Comparison of ENCODE assay signal across 8 cellular contexts in the genomic region with DNA sequence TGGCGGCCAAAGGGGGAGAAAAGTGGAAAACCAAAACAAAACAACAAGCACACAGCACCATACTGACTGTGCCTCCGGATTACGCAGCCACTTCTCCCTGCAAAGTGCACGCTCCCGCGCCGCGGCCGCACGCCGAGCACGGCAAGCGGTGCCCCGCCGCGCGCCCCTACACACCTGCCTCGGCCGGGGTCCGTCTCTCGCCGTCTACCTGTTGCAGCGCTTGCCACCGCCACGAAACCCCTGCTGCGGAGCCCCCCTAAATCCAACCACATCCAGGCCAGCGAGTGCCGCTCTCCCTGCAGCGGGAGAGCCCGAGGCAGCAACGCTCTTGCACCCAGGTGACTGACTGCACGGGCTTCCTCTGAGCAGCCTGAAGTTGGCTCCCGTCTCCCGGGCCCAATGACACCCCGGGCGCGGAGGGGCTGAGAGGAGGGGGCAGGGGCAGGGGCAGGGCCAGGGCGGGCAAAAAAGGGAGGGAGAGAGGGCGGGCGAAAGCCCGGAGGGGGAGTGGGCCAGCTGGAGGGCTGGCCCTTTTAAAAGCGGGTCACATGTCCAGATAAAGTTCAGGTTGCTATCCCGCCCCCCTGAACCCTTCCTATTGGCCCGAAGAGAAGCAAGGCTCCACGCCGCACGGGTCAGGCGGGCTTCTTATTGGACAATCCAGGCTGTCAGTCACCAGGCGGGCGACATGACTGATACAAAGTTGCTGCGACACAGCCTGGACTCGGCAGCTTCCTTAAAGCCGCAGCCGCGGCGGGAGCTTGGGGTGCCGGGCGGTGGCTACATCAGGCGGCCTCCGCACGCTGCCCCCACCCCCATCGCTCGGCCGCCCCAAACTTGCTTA. TPM values are rescaled to one million over a fixed set of nuclear protein-coding genes. Genes with fewer than 3 reads are reported as not detected.
DNase-seq lines count a peak whose midpoint lies in the region; ATAC-seq, FAIRE-seq and TF ChIP-seq lines count a peak whose summit lies in the region.

TSS of gene NR3C2 (minus strand) at position 429 of the 844 bp plus-strand sequence.

- no peaks in the 10 kb centered on the region for H3K9me3 Mint-ChIP-seq in activated CD4-positive, alpha-beta memory T cell treated with anti-CD3 and anti-CD28 coated beads for 36 hours

- peak; percentile 50 for FAIRE-seq in HepG2 (lab: Jason Lieb, UNC)

- no TSS peak for BruUV-seq in HepG2 (replicated peaks; lab: Mats Ljungman, UMichigan)

- TF ChIP-seq CTCF in C4-2B (conservative IDR thresholded peaks at IDR 0.05) = no peak
- peak in 5 of 56 donors; percentile 5 to 34 (median 10) for TF ChIP-seq CTCF in dorsolateral prefrontal cortex (IDR thresholded peaks at IDR 0.05 in 54 of 56, conservative IDR thresholded peaks at IDR 0.05 in 2 of 56; ENCODE audit: low read depth in 1 of 56, partially characterized antibody in 56 of 56)
- no peak for TF ChIP-seq CTCF in HepG2 (CRISPR knock-in tag; IDR thresholded peaks at IDR 0.05)

- CTCF ChIA-PET in activated CD4-positive, alpha-beta memory T cell treated with anti-CD3 and anti-CD28 coated beads for 36 hours (lab: Charles Lee) = interaction anchor here (1.5 kb wide), 1 partner anchor 386 kb away, joined by 9 read pairs; no protein-coding TSS in a partner anchor
- CTCF ChIA-PET in HepG2 (lab: Yijun Ruan, JAX; ENCODE audit: low intra/inter-chr PET ratio, low total read pairs) = no interaction called here

- peak within 1 kb of the TSS; percentile 67 to 99 (median 94) for H3K4me3 ChIP-seq in dorsolateral prefrontal cortex
- peak within 1 kb of the TSS; percentile 67 to 85 (median 70) for H3K4me3 ChIP-seq in HepG2 (replicated peaks in 1 of 3; ENCODE audit: insufficient read depth in 1 of 3, low read depth in 2 of 3, low read length in 3 of 3)

- H3K27ac Mint-ChIP-seq in activated CD4-positive, alpha-beta memory T cell treated with anti-CD3 and anti-CD28 coated beads for 36 hours = peak within 1 kb of the TSS; percentile 91

- H3K27me3 ChIP-seq in dorsolateral prefrontal cortex (no peaks in the 10 kb centered on the region), HepG2 (ENCODE audit: control insufficient read depth in 1 of 2, insufficient read depth in 2 of 2, low read length in 2 of 2) (peaks cover 0 to 44% of the 10 kb centered on the region in 2 experiments; a peak in 3 of 5 replicates)

- H3K9ac ChIP-seq in HepG2 (ENCODE audit: insufficient read depth, low read depth, low read length) = peak within 1 kb of the TSS; percentile 66; the same call in 1 of the 2 replicates

- H3K4me1 Mint-ChIP-seq in activated CD4-positive, alpha-beta memory T cell treated with anti-CD3 and anti-CD28 coated beads for 36 hours (ENCODE audit: low read depth) = peaks cover 42% of the 10 kb centered on the region

- peak; percentile 92 for DNase-seq in NCI-H748 (lab: John Stamatoyannopoulos, UW; ENCODE audit: unreplicated experiment)
- DNase-seq in activated CD4-positive, alpha-beta memory T cell treated with anti-CD3 and anti-CD28 coated beads for 36 hours = peak; percentile 98
- DNase-seq in dorsolateral prefrontal cortex = peak; percentile 99 to 100 (median 100)
- DNase-seq in HepG2 (ENCODE audit: low spot score) = peak; percentile 94
- peak; percentile 85 to 89 for DNase-seq in stimulated activated CD4-positive, alpha-beta T cell treated with anti-CD3 and anti-CD28 coated beads, Interleukin-2, amount 100 ng/mL, for 48 hours

- no peaks in the 10 kb centered on the region for H3K79me2 ChIP-seq in HepG2 (ENCODE audit: insufficient read depth, low read length)

- peak in 1 of 2 experiments; percentile 8; a peak in 1 of 4 replicates for TF ChIP-seq EP300 in HepG2 (IDR thresholded peaks at IDR 0.05; ENCODE audit: low read depth in 2 of 2, low read length in 2 of 2)
- no peak for TF ChIP-seq EP300 in HepG2 (CRISPR knock-in tag; IDR thresholded peaks at IDR 0.05; ENCODE audit: borderline replicate concordance)

- H3K4me2 ChIP-seq in HepG2 (ENCODE audit: low read depth, low read length) = peak within 1 kb of the TSS; percentile 100

- H3K4me3 Mint-ChIP-seq in activated CD4-positive, alpha-beta memory T cell treated with anti-CD3 and anti-CD28 coated beads for 36 hours = peak within 1 kb of the TSS; percentile 96

- peaks cover 3% of the 10 kb centered on the region for H3K36me3 Mint-ChIP-seq in activated CD4-positive, alpha-beta memory T cell treated with anti-CD3 and anti-CD28 coated beads for 36 hours

- peaks cover 23% of the 10 kb centered on the region for H3K4me1 ChIP-seq in HepG2 (ENCODE audit: insufficient read depth, low read length)

- peak within 1 kb of the TSS; percentile 87 for H2AFZ ChIP-seq in HepG2 (ENCODE audit: low read length)

- POLR2A ChIA-PET in activated CD4-positive, alpha-beta memory T cell treated with anti-CD3 and anti-CD28 coated beads for 36 hours (lab: Charles Lee) = interaction anchor here (0.9 to 1.8 kb wide), 6 partner anchors 9 to 825 kb away, joined by 3 to 5 read pairs (median 4); partner anchors contain the start of gene TMEM184C
- POLR2A ChIA-PET in HepG2 (lab: Yijun Ruan, JAX) = interaction anchor here (1.2 kb wide), 1 partner anchor 66 kb away, joined by 5 read pairs; no protein-coding TSS in a partner anchor

- peak; percentile 73 to 83 for TF ChIP-seq POLR2A in HepG2 (IDR thresholded peaks at IDR 0.05; ENCODE audit: insufficient read depth in 1 of 2, low read depth in 2 of 2, low read length in 2 of 2)

- H3K27ac ChIP-seq in C4-2B = peak within 1 kb of the TSS; percentile 69
- peak within 1 kb of the TSS; percentile 62 to 96 (median 91) for H3K27ac ChIP-seq in dorsolateral prefrontal cortex
- H3K27ac ChIP-seq in HepG2 (ENCODE audit: extremely low read length, insufficient read depth, low read length) = no peak within 1 kb of the TSS

- WGBS in HepG2 (ENCODE audit: low lambda C conversion rate) = 0% methylated on average over 24 of the region's 64 CpGs

- intact Hi-C loops in activated CD4-positive, alpha-beta memory T cell treated with anti-CD3 and anti-CD28 coated beads for 36 hours (cut with micrococcal nuclease) = loop anchor here (1.0 to 5.0 kb wide), 9 partner anchors 8 to 825 kb away; partner anchors contain the start of genes ARHGAP10, PRMT9 and TMEM184C
- intact Hi-C loops in dorsolateral prefrontal cortex (cut with DNase I) (loop anchor here in 1 of 2 donors (10.0 kb wide), 1 partner anchor 157 kb away; no protein-coding TSS in a partner anchor), HepG2 (cut with micrococcal nuclease; ENCODE audit: unreplicated experiment) (loop anchor here (5.0 to 10.0 kb wide), 2 partner anchors 65 to 147 kb away; no protein-coding TSS in a partner anchor)

- H3K9me3 ChIP-seq in HepG2 (ENCODE audit: low read length) = no peaks in the 10 kb centered on the region

- no peaks in the 10 kb centered on the region for H3K36me3 ChIP-seq in HepG2 (replicated peaks in 1 of 2; ENCODE audit: control insufficient read depth in 1 of 2, insufficient read depth in 2 of 2, low read length in 2 of 2)

- TF ChIP-seq RAD21 in HepG2 (CRISPR knock-in tag; IDR thresholded peaks at IDR 0.05) = no peak

- ATAC-seq in GM19351 (IDR thresholded peaks at IDR 0.05; ENCODE audit: unreplicated experiment) = peak; percentile 93
- peak; percentile 98 for ATAC-seq in HG03520 (IDR thresholded peaks at IDR 0.05; ENCODE audit: unreplicated experiment)
- ATAC-seq in HepG2 = peak; percentile 97

- H3K27me3 Mint-ChIP-seq in activated CD4-positive, alpha-beta memory T cell treated with anti-CD3 and anti-CD28 coated beads for 36 hours = peaks cover 5% of the 10 kb centered on the region

- no peaks in the 10 kb centered on the region for H4K20me1 ChIP-seq in HepG2 (ENCODE audit: insufficient read depth, low read length)

- in situ Hi-C loops in HepG2 (cut with HindIII; ENCODE audit: extremely low pct_ligation_motif_present, low pct_unique_long_range_greater_than_20kb) = no loop called here

TF ChIP-seq in HepG2, 621 proteins besides CTCF, POLR2A, EP300 and RAD21 (continues in another document):
- TF ChIP-seq TAF15 (IDR thresholded peaks at IDR 0.05; ENCODE audit: low read depth, low read length, poor library complexity, severe bottlenecking) (no peak), RARG (CRISPR knock-in tag; IDR thresholded peaks at IDR 0.05; ENCODE audit: low read depth) (no peak), ELF3 (CRISPR knock-in tag; IDR thresholded peaks at IDR 0.05) (peak; percentile 64; the same call in 1 of the 2 replicates), ZFY (CRISPR knock-in tag; IDR thresholded peaks at IDR 0.05) (peak; percentile 27; the same call in 1 of the 2 replicates)

RNA-seq across cellular contexts. Expression of gene NR3C2, which starts in this region (rescaled TPM):
- total RNA-seq in activated CD4-positive, alpha-beta memory T cell treated with anti-CD3 and anti-CD28 coated beads for 36 hours = 1 to 10 TPM; 4.2 to 4.3 TPM
- 10 to 100 TPM; 32.1 to 89.5 (median 56.4) TPM for total RNA-seq in dorsolateral prefrontal cortex
- 0.32 and 0.46 TPM in 2 replicates for total RNA-seq in HepG2 (2016; rRNA removed; fragmentation: Illumina TruSeq; extraction: Trizol)
- 0.30 and 0.44 TPM in 2 replicates for total RNA-seq in HepG2 (2016; cell fraction: cytosol; rRNA removed; fragmentation: Illumina TruSeq; extraction: Trizol; ENCODE audit: low read depth)
- 0.25 and 0.37 TPM in 2 replicates for total RNA-seq in HepG2 (2016; cell fraction: insoluble cytoplasmic fraction; rRNA removed; fragmentation: Illumina TruSeq; extraction: Trizol)
- total RNA-seq in HepG2 (2016; cell fraction: membrane; rRNA removed; fragmentation: Illumina TruSeq; extraction: Trizol) = 0.25 and 0.45 TPM in 2 replicates
- total RNA-seq in HepG2 (2016; cell fraction: nucleus; rRNA removed; fragmentation: Illumina TruSeq; extraction: Trizol) = 1.1 and 1.6 TPM in 2 replicates
- 0.20 and 0.26 TPM in 2 replicates for polyA plus RNA-seq in HepG2 (2011; rRNA removed)
- polyA plus RNA-seq in HepG2 (2011; cell fraction: cytosol; rRNA removed) = 0.09 and 0.21 TPM in 2 replicates
- 0.29 and 0.50 TPM in 2 replicates for polyA plus RNA-seq in HepG2 (2011; cell fraction: nucleus; rRNA removed)
- polyA plus RNA-seq in HepG2 (2012) = 0.21 and 0.32 TPM in 2 replicates
- not detected in 2 replicates for polyA plus RNA-seq in HepG2 (2016; cell fraction: cytosol; fragmentation: Illumina TruSeq; extraction: Trizol; ENCODE audit: low read depth)
- polyA plus RNA-seq in HepG2 (2016; cell fraction: insoluble cytoplasmic fraction; fragmentation: Illumina TruSeq; extraction: Trizol; ENCODE audit: low read depth) = 0.39 and 0.41 TPM in 2 replicates
- polyA plus RNA-seq in HepG2 (2016; cell fraction: membrane; fragmentation: Illumina TruSeq; extraction: Trizol; ENCODE audit: low read depth) = 0.08 and 0.16 TPM in 2 replicates
- 0.16 and 0.33 TPM in 2 replicates for polyA plus RNA-seq in HepG2 (2016; cell fraction: nucleus; fragmentation: Illumina TruSeq; extraction: Trizol; ENCODE audit: insufficient read depth, low read depth)
- polyA minus RNA-seq in HepG2 (2011; rRNA and poly(A)+ RNA removed; ENCODE audit: low replicate concordance) = 0.19 and 1.1 TPM in 2 replicates
- polyA minus RNA-seq in HepG2 (2011; cell fraction: cytosol; rRNA and poly(A)+ RNA removed) = 0.18 and 1.6 TPM in 2 replicates
- 3.0 and 3.7 TPM in 2 replicates for polyA minus RNA-seq in HepG2 (2011; cell fraction: nucleus; rRNA and poly(A)+ RNA removed)

Comparison
In these comparisons a context has a peak if more than half of its experiments do, and no peak if none do; other contexts are left out.
1. RNA of gene NR3C2 (total RNA-seq): 32.1 to 89.5 TPM in dorsolateral prefrontal cortex; 4.2 to 4.3 TPM in activated CD4-positive, alpha-beta memory T cell treated with anti-CD3 and anti-CD28 coated beads for 36 hours and 0.25 to 1.6 TPM in HepG2; every median in the first group is over 4 times any median in the second.
2. Peak in every context shown above with its lines, with median percentiles within 50 percentile points of each other: ATAC-seq and DNase-seq.